Comparison of ENCODE assay signal across 10 cellular contexts in the genomic region with DNA sequence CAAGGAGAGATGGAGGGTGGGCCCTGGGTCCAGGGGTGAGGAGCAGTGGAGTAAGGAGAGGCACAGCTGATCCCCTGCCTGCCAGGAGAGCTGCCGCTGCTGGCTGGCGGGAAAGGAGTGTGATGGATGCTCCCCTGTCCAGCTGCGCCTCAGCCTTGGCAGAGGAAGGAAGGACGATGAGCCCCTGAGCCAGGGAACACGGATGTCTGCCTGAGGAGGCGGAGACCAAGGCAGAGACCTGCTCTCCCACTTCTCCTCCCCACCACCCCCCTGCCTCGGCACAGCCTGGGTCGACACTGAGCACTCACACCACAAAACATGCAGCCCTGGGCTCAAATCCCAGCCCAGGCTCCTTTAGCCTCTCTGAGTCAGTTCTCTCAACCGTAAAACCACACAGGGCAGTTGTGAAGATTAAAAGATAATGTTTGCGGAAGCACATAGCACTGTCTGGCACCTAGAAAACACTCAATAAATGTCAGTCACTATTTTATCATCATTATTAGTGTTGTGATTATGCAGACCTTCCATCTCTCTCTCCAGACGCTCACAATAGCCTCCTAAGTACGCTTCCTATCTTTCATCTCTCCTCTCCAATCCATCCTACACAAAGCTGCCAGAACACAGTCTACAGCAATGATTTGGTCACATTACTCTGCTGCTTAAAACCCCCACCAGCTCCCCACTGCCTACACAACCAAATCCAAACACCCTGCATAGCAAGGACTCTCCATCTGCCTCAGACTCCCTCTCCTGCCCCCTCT. TPM values are rescaled to one million over a fixed set of nuclear protein-coding genes. Genes with fewer than 3 reads are reported as not detected.
A peak's percentile ranks its signal among the peaks of the same experiment; 100 is the strongest.
DNase-seq lines count a peak whose midpoint lies in the region; FAIRE-seq and TF ChIP-seq lines count a peak whose summit lies in the region.
"Had no signal": no experiment of that assay in that cellular context is flagged by ENCODE, and none has a peak within 500 bp of the region (broad histone marks: within the 10 kb centered on the region; RNA-seq: fewer than 3 reads in every experiment).

No MANE protein-coding gene starts in this region.

- no peaks in the 10 kb centered on the region for H3K9me3 ChIP-seq in mesodermal cell (ENCODE audit: control insufficient read depth, low read length)
- H3K9me3 ChIP-seq: psoas muscle had no signal

- peak; percentile 32 for DNase-seq in DMS53 (lab: John Stamatoyannopoulos, UW)
- DNase-seq in DMS53 treated with DMSO at 0.1 percent for 48 hours (lab: John Stamatoyannopoulos, UW; ENCODE audit: unreplicated experiment): no peak
- peak; percentile 61 for DNase-seq in H54 (ENCODE audit: insufficient read length, low spot score)
- DNase-seq in NCI-H1105 treated with DMSO at 0.1 percent for 48 hours (lab: John Stamatoyannopoulos, UW): peak; percentile 50
- no peak for DNase-seq in pons (ENCODE audit: low spot score)
- DNase-seq in NCI-H345 treated with DMSO at 0.1 percent for 48 hours (lab: John Stamatoyannopoulos, UW; ENCODE audit: unreplicated experiment): no peak

- H3K36me3 ChIP-seq in mesodermal cell (ENCODE audit: control insufficient read depth, insufficient read depth, low read length): no peaks in the 10 kb centered on the region

- H3K27ac ChIP-seq in angular gyrus (ENCODE audit: low read depth, low read length): peak overlapping the region; percentile 42
- H3K27ac ChIP-seq in mesodermal cell (ENCODE audit: low read depth, low read length, severe bottlenecking): peak overlapping the region; percentile 91
- H3K27ac ChIP-seq: 22Rv1, psoas muscle had no signal

- no peak for TF ChIP-seq POLR2A in H54 (IDR thresholded peaks at IDR 0.05; ENCODE audit: low read depth, low read length)

- 13 to 24% methylated on average over 5 to 8 of the region's 12 CpGs for WGBS in mesodermal cell (ENCODE audit: insufficient coverage in 2 of 2), 2 experiments

- peaks cover 48% of the 10 kb centered on the region for H3K4me1 ChIP-seq in mesodermal cell (ENCODE audit: control insufficient read depth, insufficient read depth, low read length, poor library complexity, severe bottlenecking)

- no peak for FAIRE-seq in H54 (lab: Jason Lieb, UNC)

- no peak overlapping the region for H3K4me3 ChIP-seq in mesodermal cell (ENCODE audit: extremely low read depth, insufficient read depth, low read length, poor library complexity, severe bottlenecking)
- H3K4me3 ChIP-seq: psoas muscle had no signal

RNA-seq across cellular contexts. Expression of a gene that starts 52.2 kb away (rescaled TPM):
- polyA plus RNA-seq in mesodermal cell (2013, experiment 1 of 2): 18.5 TPM
- polyA plus RNA-seq in mesodermal cell (2013, experiment 2 of 2): 12.4 TPM

Comparison
In these comparisons a context has a peak if more than half of its experiments do, and no peak if none do; other contexts are left out.
1. DNase-seq: peak in DMS53 (single experiment), H54 (single experiment) and NCI-H1105 treated with DMSO at 0.1 percent for 48 hours (single experiment); none in DMS53 treated with DMSO at 0.1 percent for 48 hours (single experiment), pons (single experiment) and NCI-H345 treated with DMSO at 0.1 percent for 48 hours (single experiment).